In genomic region chr9:109556786-109557185, GRCh38 we compare ENCODE assay signal across 20 cellular contexts. TPM values are rescaled to one million over a fixed set of nuclear protein-coding genes. Genes with fewer than 3 reads are reported as not detected.
"Had no signal": no experiment of that assay in that cellular context is flagged by ENCODE, and none has a peak within 500 bp of the region (broad histone marks: within the 10 kb centered on the region; RNA-seq: fewer than 3 reads in every experiment).

No MANE protein-coding gene starts in this region.

- H3K27ac Mint-ChIP-seq: activated naive CD4-positive, alpha-beta T cell treated with anti-CD3 and anti-CD28 coated beads, Interleukin-2, amount 50 U/mL, for 24 hours; brain; naive thymus-derived CD8-positive, alpha-beta T cell had no signal

- H3K36me3 Mint-ChIP-seq: activated naive CD4-positive, alpha-beta T cell treated with anti-CD3 and anti-CD28 coated beads, Interleukin-2, amount 50 U/mL, for 24 hours; brain; naive thymus-derived CD8-positive, alpha-beta T cell had no signal

- H3K36me3 ChIP-seq: gastrocnemius medialis, ovary, prostate gland, spleen had no signal

- H3K27ac ChIP-seq: gastrocnemius medialis, ovary, prostate gland, spleen, VCaP had no signal

- DNase-seq: activated CD4-positive, CD25-positive, alpha-beta regulatory T cell treated with anti-CD3 and anti-CD28 coated beads, Interleukin-2, amount 50 U/mL, for 72 hours; activated gamma-delta T cell treated with Interleukin-2 at 50 U/mL for 16 hours; activated T-cell treated with anti-CD3 and anti-CD28 coated beads, Interleukin-2, amount 50 U/mL, for 1 hour; anterior cingulate cortex; caudate nucleus; dermis blood vessel endothelial cell; effector CD8-positive, alpha-beta T cell; gastrocnemius medialis; hypothalamus; left cardiac atrium; mesenchymal stem cell; naive thymus-derived CD8-positive, alpha-beta T cell; ovary; spleen; stimulated activated CD4-positive, alpha-beta T cell treated with anti-CD3 and anti-CD28 coated beads, Interleukin-4, amount 100 ng/mL, for 1 hour; stimulated activated naive CD4-positive, alpha-beta T cell had no signal

- H3K9me3 Mint-ChIP-seq: activated naive CD4-positive, alpha-beta T cell treated with anti-CD3 and anti-CD28 coated beads, Interleukin-2, amount 50 U/mL, for 24 hours; brain had no signal

- H3K4me1 ChIP-seq: prostate gland, spleen had no signal

- H3K4me3 ChIP-seq: gastrocnemius medialis, ovary, prostate gland, spleen had no signal

- H3K27me3 ChIP-seq: gastrocnemius medialis, ovary had no signal

- H3K4me1 Mint-ChIP-seq: activated naive CD4-positive, alpha-beta T cell treated with anti-CD3 and anti-CD28 coated beads, Interleukin-2, amount 50 U/mL, for 24 hours; brain had no signal

- H3K9me3 ChIP-seq: gastrocnemius medialis, ovary, prostate gland, spleen had no signal

- ATAC-seq: left cardiac atrium; naive thymus-derived CD8-positive, alpha-beta T cell had no signal

- H3K4me3 Mint-ChIP-seq: activated naive CD4-positive, alpha-beta T cell treated with anti-CD3 and anti-CD28 coated beads, Interleukin-2, amount 50 U/mL, for 24 hours; brain; naive thymus-derived CD8-positive, alpha-beta T cell had no signal

RNA-seq across cellular contexts. Expression of gene PTPN3, which starts 58.7 kb away (rescaled TPM):
- total RNA-seq: naive thymus-derived CD8-positive, alpha-beta T cell had no signal
